In the genomic region with DNA sequence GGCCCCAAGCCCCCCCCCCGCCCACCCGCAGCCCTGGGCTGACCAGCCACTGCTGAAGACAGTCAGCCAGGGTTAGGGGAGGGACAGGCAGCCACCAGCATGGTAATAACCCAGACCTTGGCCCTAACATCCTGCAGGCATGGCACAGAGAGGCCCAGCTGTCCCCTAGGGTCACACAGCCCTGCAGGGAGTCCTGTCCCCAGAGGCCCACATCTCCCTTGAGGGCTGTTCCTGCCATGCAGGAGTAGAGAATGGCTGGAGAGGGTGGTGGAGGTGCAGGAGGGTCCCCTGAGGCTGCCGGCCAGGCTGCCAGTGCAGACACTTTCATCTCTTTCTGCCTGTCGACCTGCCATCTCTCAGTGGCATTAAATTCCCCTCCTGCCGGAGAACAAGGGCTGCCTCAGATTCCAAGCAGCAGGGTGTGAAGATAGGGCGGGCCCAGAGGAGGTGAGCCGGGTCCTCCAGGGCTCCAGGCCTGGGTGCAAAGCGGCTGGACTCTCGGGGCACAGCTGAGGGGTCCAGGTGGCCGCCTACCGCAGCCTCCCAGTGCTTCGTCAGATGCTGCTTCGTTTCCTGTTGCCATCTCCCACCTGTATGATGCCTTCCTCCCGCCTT, we compare ENCODE assay signal across 22 cellular contexts. TPM values are rescaled to one million over a fixed set of nuclear protein-coding genes. Genes with fewer than 3 reads are reported as not detected.
A peak's percentile ranks its signal among the peaks of the same experiment; 100 is the strongest.
DNase-seq lines count a peak whose midpoint lies in the region; ATAC-seq, FAIRE-seq and TF ChIP-seq lines count a peak whose summit lies in the region.
"Had no signal": no experiment of that assay in that cellular context is flagged by ENCODE, and none has a peak within 500 bp of the region (broad histone marks: within the 10 kb centered on the region; RNA-seq: fewer than 3 reads in every experiment).

No MANE protein-coding gene starts in this region.

- ATAC-seq in stimulated activated naive B cell treated with anti-CD40 and anti-IgM and Interleukin-4, amounts not matched to agents 10 μg/mL and 1 μg/mL and 100 μg/mL, for 72 hours (replicated peaks) = no peak
- ATAC-seq in HG03025 (IDR thresholded peaks at IDR 0.05; ENCODE audit: low FRiP score, unreplicated experiment) = no peak
- ATAC-seq: HCT116 had no signal

- H3K9me3 Mint-ChIP-seq in stimulated activated naive B cell treated with anti-CD40 and anti-IgM and Interleukin-4, amounts not matched to agents 10 μg/mL and 1 μg/mL and 100 μg/mL, for 72 hours = no peaks in the 10 kb centered on the region
- H3K9me3 Mint-ChIP-seq: neural crest cell had no signal

- H3K27me3 ChIP-seq in H7 (ENCODE audit: control insufficient read depth, insufficient read depth, low read length) (no peaks in the 10 kb centered on the region; the same call in 1 of the 2 replicates), NT2/D1 (ENCODE audit: insufficient read depth, insufficient read length) (peaks cover 10% of the 10 kb centered on the region)
- H3K27me3 ChIP-seq: Peyer's patch, uterus had no signal

- peak overlapping the region in 1 of 2 donors; percentile 61 for H3K27ac ChIP-seq in kidney (ENCODE audit: low read depth in 2 of 2, low read length in 2 of 2)
- H3K27ac ChIP-seq: uterus had no signal

- H3K4me3 Mint-ChIP-seq in stimulated activated naive B cell treated with anti-CD40 and anti-IgM and Interleukin-4, amounts not matched to agents 10 μg/mL and 1 μg/mL and 100 μg/mL, for 72 hours = peak overlapping the region in 1 of 2 donors; percentile 36

- peaks cover 52 to 79% of the 10 kb centered on the region in 2 donors for H3K4me1 Mint-ChIP-seq in stimulated activated naive B cell treated with anti-CD40 and anti-IgM and Interleukin-4, amounts not matched to agents 10 μg/mL and 1 μg/mL and 100 μg/mL, for 72 hours

- H3K27ac Mint-ChIP-seq in stimulated activated naive B cell treated with anti-CD40 and anti-IgM and Interleukin-4, amounts not matched to agents 10 μg/mL and 1 μg/mL and 100 μg/mL, for 72 hours = peak overlapping the region; percentile 62

- FAIRE-seq in kidney (lab: Jason Lieb, UNC) = no peak
- FAIRE-seq: colon, endothelial cell of umbilical vein, TTC549 had no signal

- no peaks in the 10 kb centered on the region; the same call in 1 of the 2 replicates for H3K36me3 ChIP-seq in H7 (replicated peaks; ENCODE audit: control insufficient read depth, insufficient read depth, low read length)
- peaks cover 33% of the 10 kb centered on the region for H3K36me3 ChIP-seq in NT2/D1 (ENCODE audit: insufficient read depth, insufficient read length, low read length)
- peaks cover 3 to 21% of the 10 kb centered on the region in 2 donors for H3K36me3 ChIP-seq in kidney (ENCODE audit: control insufficient read depth in 1 of 2, insufficient read depth in 2 of 2, low read length in 2 of 2)
- H3K36me3 ChIP-seq: Peyer's patch, uterus had no signal

- DNase-seq in H7 = peak; percentile 71
- no peak for DNase-seq in NT2/D1 (ENCODE audit: low read depth, low spot score)
- DNase-seq in kidney = peak; percentile 56
- DNase-seq in stimulated activated naive B cell treated with anti-CD40 and anti-IgM and Interleukin-4, amounts not matched to agents 10 μg/mL and 1 μg/mL and 100 μg/mL, for 72 hours = no peak
- DNase-seq in NCI-H82 treated with DMSO at 0.1 percent for 48 hours (lab: John Stamatoyannopoulos, UW; ENCODE audit: unreplicated experiment) = no peak
- no peak for DNase-seq in activated gamma-delta T cell (lab: John Stamatoyannopoulos, UW)
- DNase-seq: activated naive CD4-positive, alpha-beta T cell; AML-193; Caco-2; midbrain; NCI-H146; NCI-H2227 treated with DMSO at 0.1 percent for 48 hours; retina; stimulated activated naive CD4-positive, alpha-beta T cell treated with Interleukin-2 at 50 U/mL for 16 hours; uterus had no signal

- TF ChIP-seq CTCF in kidney (IDR thresholded peaks at IDR 0.05; ENCODE audit: borderline replicate concordance, extremely low read depth, insufficient read depth) = no peak

- no peak overlapping the region for H3K4me3 ChIP-seq in H7 (ENCODE audit: insufficient read depth, low read depth, low read length)
- no peak overlapping the region for H3K4me3 ChIP-seq in NT2/D1 (ENCODE audit: insufficient read length, low read depth)
- no peak overlapping the region for H3K4me3 ChIP-seq in kidney (ENCODE audit: low read length in 2 of 2)
- H3K4me3 ChIP-seq: Peyer's patch, uterus had no signal

- H3K9me3 ChIP-seq in NT2/D1 (ENCODE audit: insufficient read depth, low read length) (no peaks in the 10 kb centered on the region), kidney (ENCODE audit: control insufficient read depth in 1 of 2, low read length in 2 of 2) (no peaks in the 10 kb centered on the region)
- H3K9me3 ChIP-seq: Caco-2, Peyer's patch, uterus had no signal

- H3K27me3 Mint-ChIP-seq in stimulated activated naive B cell treated with anti-CD40 and anti-IgM and Interleukin-4, amounts not matched to agents 10 μg/mL and 1 μg/mL and 100 μg/mL, for 72 hours = no peaks in the 10 kb centered on the region

- intact Hi-C loops in kidney (cut with DNase I) = no loop called here

- peaks cover 25 to 28% of the 10 kb centered on the region in 2 donors for H3K36me3 Mint-ChIP-seq in stimulated activated naive B cell treated with anti-CD40 and anti-IgM and Interleukin-4, amounts not matched to agents 10 μg/mL and 1 μg/mL and 100 μg/mL, for 72 hours

- H3K4me1 ChIP-seq in NT2/D1 (ENCODE audit: insufficient read depth, insufficient read length) (peaks cover 44% of the 10 kb centered on the region), kidney (ENCODE audit: control insufficient read depth in 1 of 2, insufficient read depth in 1 of 2, low read depth in 1 of 2, low read length in 2 of 2) (peaks cover 16 to 45% of the 10 kb centered on the region in 2 donors)

- peak overlapping the region; percentile 17 for H3K9ac ChIP-seq in NT2/D1 (ENCODE audit: insufficient read length, low read depth)
- H3K9ac ChIP-seq in kidney (ENCODE audit: low read length in 2 of 2) = no peak overlapping the region

RNA-seq across cellular contexts. Expression of gene CXXC5, which starts 40.0 kb away (rescaled TPM):
- 150 and 154 TPM in 2 replicates for total RNA-seq in H7 (2014; rRNA removed; shearing (Covaris generic))
- total RNA-seq in kidney = 122 TPM
- 116 TPM for polyA plus RNA-seq in kidney (ENCODE audit: insufficient read depth, low read depth, low replicate concordance)

Comparison
In these comparisons a context has a peak if more than half of its experiments do, and no peak if none do; other contexts are left out.
1. DNase-seq: peak in H7 (single experiment) and kidney (single experiment); none in NT2/D1 (single experiment), stimulated activated naive B cell treated with anti-CD40 and anti-IgM and Interleukin-4, amounts not matched to agents 10 μg/mL and 1 μg/mL and 100 μg/mL, for 72 hours (single experiment), NCI-H82 treated with DMSO at 0.1 percent for 48 hours (single experiment) and activated gamma-delta T cell (single experiment).